In genomic region chr11:72725731-72726042, GRCh38 we compare ENCODE assay signal across 11 cellular contexts. TPM values are rescaled to one million over a fixed set of nuclear protein-coding genes. Genes with fewer than 3 reads are reported as not detected.
A peak's percentile ranks its signal among the peaks of the same experiment; 100 is the strongest.
DNase-seq lines count a peak whose midpoint lies in the region; ATAC-seq, FAIRE-seq and TF ChIP-seq lines count a peak whose summit lies in the region.
"Had no signal": no experiment of that assay in that cellular context is flagged by ENCODE, and none has a peak within 500 bp of the region (broad histone marks: within the 10 kb centered on the region; RNA-seq: fewer than 3 reads in every experiment).

No MANE protein-coding gene starts in this region.

- no peak overlapping the region for H3K4me3 ChIP-seq in iPS-15b (ENCODE audit: low read depth, low read length)
- H3K4me3 ChIP-seq in pancreas = no peak overlapping the region
- H3K4me3 ChIP-seq: lung, suprapubic skin had no signal

- H3K27ac ChIP-seq in temporal lobe (ENCODE audit: low read depth, low read length) = peak overlapping the region; percentile 56
- H3K27ac ChIP-seq in pancreas = no peak overlapping the region
- H3K27ac ChIP-seq: parathyroid adenoma had no signal

- no peak for DNase-seq in activated naive CD4-positive, alpha-beta T cell treated with Interleukin-2 at 50 U/mL for 16 hours
- DNase-seq in T-helper 17 cell (no peak), retina (no peak), pancreas (no peak), NCI-H1105 treated with DMSO at 0.1 percent for 48 hours (lab: John Stamatoyannopoulos, UW) (no peak)

- H3K36me3 Mint-ChIP-seq in activated naive CD4-positive, alpha-beta T cell treated with anti-CD3 and anti-CD28 coated beads, Interleukin-2, amount 50 U/mL, for 24 hours = peaks cover 2% of the 10 kb centered on the region
- H3K36me3 Mint-ChIP-seq in T-helper 17 cell (ENCODE audit: low read depth) = peaks cover 2% of the 10 kb centered on the region

- peaks cover 10% of the 10 kb centered on the region for H3K36me3 ChIP-seq in iPS-15b (ENCODE audit: control insufficient read depth, insufficient read depth, low read length)
- no peaks in the 10 kb centered on the region for H3K36me3 ChIP-seq in pancreas
- H3K36me3 ChIP-seq: suprapubic skin had no signal

- H3K4me1 ChIP-seq in iPS-15b (ENCODE audit: control insufficient read depth, insufficient read depth, low read length) = peaks cover 2% of the 10 kb centered on the region
- H3K4me1 ChIP-seq in pancreas = peaks cover 5 to 9% (median 6%) of the 10 kb centered on the region in 3 donors

- H3K27me3 ChIP-seq in iPS-15b (ENCODE audit: control insufficient read depth, insufficient read depth, low read length) (no peaks in the 10 kb centered on the region), pancreas (no peaks in the 10 kb centered on the region)
- H3K27me3 ChIP-seq: suprapubic skin had no signal

- ATAC-seq in T-helper 17 cell (no peak), pancreas (no peak)

- WGBS in pancreas, 2 donors = 72 to 76% methylated on average over 4 of the region's 4 CpGs

- no peak overlapping the region for H3K4me3 Mint-ChIP-seq in activated naive CD4-positive, alpha-beta T cell treated with anti-CD3 and anti-CD28 coated beads, Interleukin-2, amount 50 U/mL, for 24 hours
- peak overlapping the region; percentile 75 for H3K4me3 Mint-ChIP-seq in T-helper 17 cell

- no peaks in the 10 kb centered on the region for H3K27me3 Mint-ChIP-seq in activated naive CD4-positive, alpha-beta T cell treated with anti-CD3 and anti-CD28 coated beads, Interleukin-2, amount 50 U/mL, for 24 hours
- no peaks in the 10 kb centered on the region for H3K27me3 Mint-ChIP-seq in T-helper 17 cell

- H3K9ac ChIP-seq in iPS-15b (ENCODE audit: low read depth, low read length) = peak overlapping the region; percentile 47
- H3K9ac ChIP-seq: parathyroid adenoma had no signal

- no peak for FAIRE-seq in pancreas (lab: Jason Lieb, UNC)

- no peaks in the 10 kb centered on the region for H3K9me3 Mint-ChIP-seq in activated naive CD4-positive, alpha-beta T cell treated with anti-CD3 and anti-CD28 coated beads, Interleukin-2, amount 50 U/mL, for 24 hours

- H3K27ac Mint-ChIP-seq in activated naive CD4-positive, alpha-beta T cell treated with anti-CD3 and anti-CD28 coated beads, Interleukin-2, amount 50 U/mL, for 24 hours = peak overlapping the region; percentile 91
- H3K27ac Mint-ChIP-seq in T-helper 17 cell = peak overlapping the region; percentile 100

- no peak for TF ChIP-seq CTCF in pancreas (IDR thresholded peaks at IDR 0.05)

- peaks cover 64% of the 10 kb centered on the region for H3K4me1 Mint-ChIP-seq in activated naive CD4-positive, alpha-beta T cell treated with anti-CD3 and anti-CD28 coated beads, Interleukin-2, amount 50 U/mL, for 24 hours
- H3K4me1 Mint-ChIP-seq in T-helper 17 cell = peaks cover 33% of the 10 kb centered on the region

- H3K9me3 ChIP-seq in T-helper 17 cell (ENCODE audit: control insufficient read depth, low read length, poor library complexity, severe bottlenecking) (no peaks in the 10 kb centered on the region), iPS-15b (ENCODE audit: control insufficient read depth, insufficient read depth, low read length) (no peaks in the 10 kb centered on the region), pancreas (no peaks in the 10 kb centered on the region)
- H3K9me3 ChIP-seq: suprapubic skin had no signal

- intact Hi-C loops in pancreas (cut with DNase I) = loop anchor here in 2 of 3 donors (5.0 to 10.0 kb wide), 2 partner anchors 59 to 67 kb away; partner anchors contain the start of gene STARD10 (in 1 of the 2)

RNA-seq across cellular contexts. Expression of gene ARAP1, which starts 26.5 kb away (rescaled TPM):
- 100 to 1,000 TPM in 1 of 2 donors, 10 to 100 TPM in 1; 93.3 to 108 TPM for total RNA-seq in T-helper 17 cell
- 30.0 TPM for total RNA-seq in temporal lobe
- total RNA-seq in pancreas = 10 to 100 TPM; 21.5 to 72.0 (median 34.4) TPM
- polyA plus RNA-seq in pancreas = 10 to 100 TPM; 69.1 to 73.5 TPM

RNA-seq across cellular contexts. Expression of gene PDE2A, which starts 51.5 kb away (rescaled TPM):
- total RNA-seq in T-helper 17 cell (1 to 10 TPM; 2.7 to 4.9 TPM), temporal lobe (80.4 TPM), pancreas (1 to 10 TPM; 2.1 to 4.9 (median 3.9) TPM)
- polyA plus RNA-seq in pancreas = 10 to 100 TPM; 12.8 to 16.3 TPM

Comparison
In these comparisons a context has a peak if more than half of its experiments do, and no peak if none do; other contexts are left out.
1. RNA of gene PDE2A, which starts 51.5 kb away (total RNA-seq): 80.4 TPM in temporal lobe (single experiment); 2.7 to 4.9 TPM in T-helper 17 cell and 2.1 to 4.9 TPM in pancreas; every median in the first group is over 10 times any median in the second.